In genomic region chr11:85685820-85686459, GRCh38 we compare ENCODE assay signal across 8 cellular contexts. TPM values are rescaled to one million over a fixed set of nuclear protein-coding genes. Genes with fewer than 3 reads are reported as not detected.
DNase-seq lines count a peak whose midpoint lies in the region; ATAC-seq lines count a peak whose summit lies in the region.

CCDC89 (minus strand) TSS chr11:85686195; CDS start chr11:85686130, 65 bp downstream.

- H3K4ac ChIP-seq in mesenchymal stem cell (ENCODE audit: low read depth in 1 of 2, low read length in 2 of 2), result no peak within 1 kb of the TSS

- peaks cover 7 to 18% of the 10 kb centered on the region in 2 donors for H3K4me1 Mint-ChIP-seq in effector memory CD8-positive, alpha-beta T cell (ENCODE audit: low read depth in 2 of 2)

- H3K4me3 ChIP-seq in mesenchymal stem cell (ENCODE audit: insufficient read depth in 1 of 2, low read depth in 1 of 2, low read length in 2 of 2) (peak within 1 kb of the TSS in 1 of 2 experiments; percentile 82), aorta (ENCODE audit: low read length in 2 of 2) (peak within 1 kb of the TSS; percentile 16 to 21)

- no peak within 1 kb of the TSS for H2AK5ac ChIP-seq in mesenchymal stem cell (ENCODE audit: low read length, severe bottlenecking)

- peak within 1 kb of the TSS; percentile 28 to 47 for H3K27ac Mint-ChIP-seq in effector memory CD8-positive, alpha-beta T cell

- no peaks in the 10 kb centered on the region for H3K27me3 ChIP-seq in mesenchymal stem cell (ENCODE audit: control insufficient read depth in 1 of 2, insufficient read depth in 1 of 2, low read length in 2 of 2)
- no peaks in the 10 kb centered on the region for H3K27me3 ChIP-seq in aorta (ENCODE audit: control insufficient read depth in 1 of 2, insufficient read depth in 2 of 2, low read length in 1 of 2)

- H2BK120ac ChIP-seq in mesenchymal stem cell (ENCODE audit: low read depth, low read length), result no peak within 1 kb of the TSS

- H3K14ac ChIP-seq in mesenchymal stem cell (ENCODE audit: low read length in 2 of 2), result peak within 1 kb of the TSS in 1 of 2 experiments; percentile 57

- H3K9me3 ChIP-seq in mesenchymal stem cell (ENCODE audit: control insufficient read depth, low read length) (no peaks in the 10 kb centered on the region), aorta (ENCODE audit: control insufficient read depth, low read length) (no peaks in the 10 kb centered on the region)

- no peak within 1 kb of the TSS for H2BK12ac ChIP-seq in mesenchymal stem cell (ENCODE audit: low read length in 2 of 2)

- no peak within 1 kb of the TSS for H3K18ac ChIP-seq in mesenchymal stem cell (ENCODE audit: low read depth in 1 of 2, low read length in 2 of 2)

- H3K36me3 Mint-ChIP-seq in effector memory CD8-positive, alpha-beta T cell (ENCODE audit: insufficient read depth), result peaks cover 4% of the 10 kb centered on the region

- H2AFZ ChIP-seq in mesenchymal stem cell (ENCODE audit: low read depth, low read length), result peak within 1 kb of the TSS; percentile 29

- peaks cover 2 to 9% of the 10 kb centered on the region in 2 experiments for H3K36me3 ChIP-seq in mesenchymal stem cell (ENCODE audit: control insufficient read depth in 1 of 2, insufficient read depth in 2 of 2, low read depth in 1 of 2, low read length in 2 of 2)
- no peaks in the 10 kb centered on the region for H3K36me3 ChIP-seq in aorta (ENCODE audit: control insufficient read depth in 1 of 2, insufficient read depth in 2 of 2, low read length in 1 of 2)

- DNase-seq in DMS153 (lab: John Stamatoyannopoulos, UW) (peak; percentile 92), NCI-H446 (lab: John Stamatoyannopoulos, UW) (peak; percentile 46 to 84), mesenchymal stem cell (peak; percentile 62), aorta (peak; percentile 82 to 90)
- DNase-seq in effector memory CD8-positive, alpha-beta T cell, result no peak
- no peak for DNase-seq in activated CD4-positive, alpha-beta T cell treated with anti-CD3 and anti-CD28 coated beads for 48 hours
- DNase-seq in stimulated activated naive CD4-positive, alpha-beta T cell treated with Interleukin-2 at 50 U/mL for 16 hours (lab: John Stamatoyannopoulos, UW), result no peak

- H3K79me1 ChIP-seq in mesenchymal stem cell (replicated peaks; ENCODE audit: low read length, poor library complexity, severe bottlenecking), result no peaks in the 10 kb centered on the region

- no peaks in the 10 kb centered on the region for H3K27me3 Mint-ChIP-seq in effector memory CD8-positive, alpha-beta T cell

- intact Hi-C loops in aorta (cut with DNase I), result no loop called here

- WGBS in mesenchymal stem cell, result 88% methylated on average over 13 of the region's 13 CpGs
- WGBS in aorta, 2 donors, result 7 to 9% methylated on average over 13 of the region's 13 CpGs

- no peaks in the 10 kb centered on the region for H3K9me3 Mint-ChIP-seq in effector memory CD8-positive, alpha-beta T cell

- ATAC-seq in effector memory CD8-positive, alpha-beta T cell (replicated peaks), result no peak
- peak; percentile 89 for ATAC-seq in aorta (ENCODE audit: low FRiP score)
- ATAC-seq in HG03025 (IDR thresholded peaks at IDR 0.05; ENCODE audit: low FRiP score, unreplicated experiment), result no peak

- no peak within 1 kb of the TSS for H3K4me2 ChIP-seq in mesenchymal stem cell (ENCODE audit: low read length, poor library complexity, severe bottlenecking)

- H2BK15ac ChIP-seq in mesenchymal stem cell (ENCODE audit: low read depth, poor library complexity, severe bottlenecking), result no peak within 1 kb of the TSS

- peak within 1 kb of the TSS; percentile 87 for H3K9ac ChIP-seq in mesenchymal stem cell (ENCODE audit: low read length)

- H3K27ac ChIP-seq in mesenchymal stem cell (ENCODE audit: low read length, poor library complexity, severe bottlenecking) (no peak within 1 kb of the TSS), aorta (ENCODE audit: low read depth in 1 of 2, low read length in 2 of 2) (peak within 1 kb of the TSS; percentile 20 to 30)

- H3K4me1 ChIP-seq in mesenchymal stem cell (ENCODE audit: control insufficient read depth, insufficient read depth, low read depth, low read length), result no peaks in the 10 kb centered on the region
- H3K4me1 ChIP-seq in aorta (ENCODE audit: control insufficient read depth in 1 of 2, insufficient read depth in 2 of 2, low read length in 2 of 2), result no peaks in the 10 kb centered on the region

- no peak within 1 kb of the TSS for H4K91ac ChIP-seq in mesenchymal stem cell (ENCODE audit: low read length)

- H3K23ac ChIP-seq in mesenchymal stem cell (ENCODE audit: low read length in 2 of 2), result no peak within 1 kb of the TSS

- H4K8ac ChIP-seq in mesenchymal stem cell (ENCODE audit: low read length), result no peak within 1 kb of the TSS

- no peak within 1 kb of the TSS for H2BK5ac ChIP-seq in mesenchymal stem cell (ENCODE audit: low read depth, low read length, poor library complexity, severe bottlenecking)

- no peak within 1 kb of the TSS for H3K4me3 Mint-ChIP-seq in effector memory CD8-positive, alpha-beta T cell

RNA-seq across cellular contexts. Expression of gene CCDC89, which starts in this region (rescaled TPM):
- 0.03 TPM for polyA plus RNA-seq in mesenchymal stem cell (2013, experiment 1 of 2)
- 0.03 TPM for polyA plus RNA-seq in mesenchymal stem cell (2013, experiment 2 of 2)
- 1 to 10 TPM; 1.1 to 1.9 TPM for total RNA-seq in aorta
- polyA plus RNA-seq in aorta, result 1 to 10 TPM; 1.6 TPM

Comparison
In these comparisons a context has a peak if more than half of its experiments do, and no peak if none do; other contexts are left out.
1. DNase-seq: peak in DMS153 (single experiment), NCI-H446 (2 of 2), mesenchymal stem cell (single experiment) and aorta (2 of 2); none in effector memory CD8-positive, alpha-beta T cell (0 of 3), activated CD4-positive, alpha-beta T cell treated with anti-CD3 and anti-CD28 coated beads for 48 hours (single experiment) and stimulated activated naive CD4-positive, alpha-beta T cell treated with Interleukin-2 at 50 U/mL for 16 hours (single experiment).